In the genomic region with DNA sequence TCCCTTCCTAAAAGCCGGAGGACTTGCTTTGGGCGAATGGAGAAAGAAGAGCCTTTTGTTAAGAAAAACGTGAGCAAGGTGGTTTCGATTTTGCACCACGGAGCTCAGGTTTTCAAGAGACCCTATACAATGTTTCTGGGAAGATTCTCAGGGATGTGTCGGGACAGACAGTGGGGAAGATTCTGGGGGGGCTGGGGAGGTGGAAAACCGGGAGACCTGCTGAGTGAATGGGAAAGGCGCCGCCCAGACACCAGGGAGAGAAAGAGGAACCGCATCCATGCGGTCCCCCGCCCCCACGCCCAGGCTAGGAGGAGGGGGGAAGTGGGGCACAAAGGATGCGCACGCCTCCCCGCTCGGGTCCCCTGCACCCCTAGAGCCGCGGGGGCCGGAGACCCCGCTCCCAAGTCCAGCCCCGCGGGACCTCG, we compare ENCODE assay signal across 1 cellular context.
TF ChIP-seq lines count a peak whose summit lies in the region.

No MANE protein-coding gene starts in this region.

TF ChIP-seq in SK-N-SH treated with all-trans-retinoic acid at 6 μM for 48 hours, 23 proteins besides CTCF, POLR2A, EP300 and RAD21 (continued from another document):
- TF ChIP-seq CREB5 (CRISPR knock-in tag; IDR thresholded peaks at IDR 0.05; ENCODE audit: low read depth) (no peak), OSR1 (CRISPR knock-in tag; IDR thresholded peaks at IDR 0.05) (no peak), RARB (CRISPR knock-in tag; IDR thresholded peaks at IDR 0.05) (no peak), ESRRG (CRISPR knock-in tag; IDR thresholded peaks at IDR 0.05) (no peak), ZFP3 (CRISPR knock-in tag; IDR thresholded peaks at IDR 0.05) (no peak), ZNF8 (CRISPR knock-in tag; IDR thresholded peaks at IDR 0.05) (no peak), ZFP30 (CRISPR knock-in tag; IDR thresholded peaks at IDR 0.05) (no peak)
- TF ChIP-seq, protein P1, sequence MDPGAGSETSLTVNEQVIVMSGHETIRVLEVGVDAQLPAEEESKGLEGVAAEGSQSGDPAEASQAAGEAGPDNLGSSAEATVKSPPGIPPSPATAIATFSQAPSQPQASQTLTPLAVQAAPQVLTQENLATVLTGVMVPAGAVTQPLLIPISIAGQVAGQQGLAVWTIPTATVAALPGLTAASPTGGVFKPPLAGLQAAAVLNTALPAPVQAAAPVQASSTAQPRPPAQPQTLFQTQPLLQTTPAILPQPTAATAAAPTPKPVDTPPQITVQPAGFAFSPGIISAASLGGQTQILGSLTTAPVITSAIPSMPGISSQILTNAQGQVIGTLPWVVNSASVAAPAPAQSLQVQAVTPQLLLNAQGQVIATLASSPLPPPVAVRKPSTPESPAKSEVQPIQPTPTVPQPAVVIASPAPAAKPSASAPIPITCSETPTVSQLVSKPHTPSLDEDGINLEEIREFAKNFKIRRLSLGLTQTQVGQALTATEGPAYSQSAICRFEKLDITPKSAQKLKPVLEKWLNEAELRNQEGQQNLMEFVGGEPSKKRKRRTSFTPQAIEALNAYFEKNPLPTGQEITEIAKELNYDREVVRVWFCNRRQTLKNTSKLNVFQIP (CRISPR knock-in tag; IDR thresholded peaks at IDR 0.05; ENCODE audit: borderline replicate concordance, low read depth) = no peak
